Comparison of ENCODE assay signal across 11 cellular contexts in the genomic region with DNA sequence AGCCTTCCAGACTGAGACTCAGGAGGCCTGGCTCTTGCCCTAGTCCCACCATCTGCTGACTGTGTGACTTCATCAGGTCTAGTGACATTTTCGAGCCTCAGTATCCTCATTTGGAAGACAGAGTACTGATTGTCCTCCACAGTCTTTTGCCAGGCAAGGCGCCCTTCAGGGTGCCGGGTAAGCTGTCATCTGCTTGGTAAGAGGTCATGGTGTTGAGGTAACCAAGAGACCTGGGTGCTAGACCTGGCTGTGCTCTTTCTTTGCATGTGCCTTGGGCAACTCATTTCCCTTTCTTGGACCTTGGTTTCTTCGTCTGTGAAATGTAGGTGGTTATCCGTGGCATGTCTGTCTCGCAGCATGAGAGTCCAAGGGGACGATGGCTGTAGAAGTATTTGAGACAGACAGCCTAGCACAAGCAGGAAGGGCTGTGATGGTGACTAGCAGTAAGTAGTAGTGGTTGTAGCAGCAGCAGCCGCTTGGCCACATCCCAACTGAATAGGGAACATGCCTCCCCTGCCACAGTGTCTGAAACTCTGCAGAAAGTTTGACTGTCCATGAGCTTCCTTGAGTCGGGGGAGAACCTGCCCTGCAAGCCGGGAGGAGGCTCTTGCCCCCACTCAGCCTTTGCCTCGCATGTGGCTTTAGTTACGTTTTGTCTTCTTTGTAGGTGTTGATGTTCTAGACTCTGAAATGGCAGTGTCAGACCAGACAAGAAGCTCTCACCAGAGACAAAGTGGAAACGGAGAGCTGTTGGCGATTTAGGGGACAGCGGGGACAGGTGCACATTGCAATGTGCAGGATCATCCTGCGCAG. TPM values are rescaled to one million over a fixed set of nuclear protein-coding genes. Genes with fewer than 3 reads are reported as not detected.
DNase-seq lines count a peak whose midpoint lies in the region; ATAC-seq and TF ChIP-seq lines count a peak whose summit lies in the region.
"Had no signal": no experiment of that assay in that cellular context is flagged by ENCODE, and none has a peak within 500 bp of the region (broad histone marks: within the 10 kb centered on the region; RNA-seq: fewer than 3 reads in every experiment).

No MANE protein-coding gene starts in this region.

- H3K9me3 ChIP-seq in SK-N-SH (no peaks in the 10 kb centered on the region), RWPE2 (ENCODE audit: severe bottlenecking) (no peaks in the 10 kb centered on the region)

- peaks cover 16% of the 10 kb centered on the region for H3F3A ChIP-seq in SK-N-SH (replicated peaks; ENCODE audit: insufficient read depth)

- POLR2A ChIA-PET in SK-N-SH (lab: Yijun Ruan, JAX) = no interaction called here

- TF ChIP-seq CTCF in SK-N-SH (IDR thresholded peaks at IDR 0.05) (no peak), RWPE2 (IDR thresholded peaks at IDR 0.05; ENCODE audit: poor library complexity, severe bottlenecking) (no peak)

- H3K4me2 ChIP-seq in SK-N-SH = peak overlapping the region; percentile 58; the same call in 1 of the 2 replicates

- H3K4me1 ChIP-seq in SK-N-SH (ENCODE audit: control insufficient read depth in 1 of 2, insufficient read depth in 2 of 2, low read depth in 1 of 2, low read length in 1 of 2) = peaks cover 15 to 30% of the 10 kb centered on the region in 2 experiments; a peak in 3 of 4 replicates
- peaks cover 25% of the 10 kb centered on the region for H3K4me1 ChIP-seq in RWPE2 (ENCODE audit: insufficient read depth, poor library complexity, severe bottlenecking)

- peak overlapping the region; percentile 88 for H3K27ac Mint-ChIP-seq in central memory CD8-positive, alpha-beta T cell (ENCODE audit: low read depth)

- H3K36me3 ChIP-seq in SK-N-SH (replicated peaks in 1 of 2; ENCODE audit: control insufficient read depth in 1 of 2, insufficient read depth in 2 of 2, low read length in 1 of 2) = no peaks in the 10 kb centered on the region
- H3K36me3 ChIP-seq in RWPE2 (ENCODE audit: low read depth) = no peaks in the 10 kb centered on the region

- intact Hi-C loops in sciatic nerve (cut with DNase I) = no loop called here

- no peak for TF ChIP-seq RAD21 in SK-N-SH (IDR thresholded peaks at IDR 0.05; ENCODE audit: low read length)

- H3K9me3 Mint-ChIP-seq in central memory CD8-positive, alpha-beta T cell = no peaks in the 10 kb centered on the region

- 92% methylated on average over 13 of the region's 16 CpGs for WGBS in SK-N-SH (ENCODE audit: low lambda C conversion rate)

- no peak overlapping the region for H2AFZ ChIP-seq in SK-N-SH (ENCODE audit: low read depth)

- ATAC-seq in SK-N-SH treated with all-trans-retinoic acid at 6 μM for 48 hours (no peak), RWPE2 (ENCODE audit: low read depth) (no peak), sciatic nerve (no peak), HG03432 (IDR thresholded peaks at IDR 0.05; ENCODE audit: unreplicated experiment) (no peak), GM19351 (IDR thresholded peaks at IDR 0.05; ENCODE audit: unreplicated experiment) (no peak)
- peak; percentile 39 for ATAC-seq in central memory CD8-positive, alpha-beta T cell (replicated peaks; ENCODE audit: extremely low read depth, poor library complexity, severe bottlenecking)

- peak overlapping the region; percentile 66 for H3K4me3 Mint-ChIP-seq in central memory CD8-positive, alpha-beta T cell

- H3K36me3 Mint-ChIP-seq in central memory CD8-positive, alpha-beta T cell (ENCODE audit: insufficient read depth) = peaks cover 84% of the 10 kb centered on the region

- no peaks in the 10 kb centered on the region; the same call in 1 of the 2 replicates for H3K79me2 ChIP-seq in SK-N-SH (ENCODE audit: insufficient read depth)

- H3K4me1 Mint-ChIP-seq in central memory CD8-positive, alpha-beta T cell = peaks cover 81% of the 10 kb centered on the region

- peak overlapping the region in 1 of 2 experiments; percentile 96; a peak in 1 of 4 replicates for H3K27ac ChIP-seq in SK-N-SH (ENCODE audit: low read depth in 2 of 2, low read length in 1 of 2)
- H3K27ac ChIP-seq in RWPE2 (ENCODE audit: poor library complexity, severe bottlenecking) = peak overlapping the region; percentile 38

- H3K27me3 ChIP-seq in SK-N-SH (ENCODE audit: insufficient read depth) (no peaks in the 10 kb centered on the region), RWPE2 (ENCODE audit: insufficient read depth, poor library complexity, severe bottlenecking) (no peaks in the 10 kb centered on the region)

- H3K9ac ChIP-seq in SK-N-SH = no peak overlapping the region

- no peak overlapping the region for H3K4me3 ChIP-seq in SK-N-SH (ENCODE audit: low read depth in 2 of 2, low read length in 1 of 2)
- no peak overlapping the region for H3K4me3 ChIP-seq in RWPE2 (ENCODE audit: severe bottlenecking)

- TF ChIP-seq EP300 in SK-N-SH (IDR thresholded peaks at IDR 0.05; ENCODE audit: borderline replicate concordance in 1 of 2, low read depth in 1 of 2, low read length in 1 of 2) = no peak

- no peak for DNase-seq in SK-N-SH
- peak; percentile 37 for DNase-seq in RWPE2 (ENCODE audit: low spot score)
- DNase-seq in central memory CD8-positive, alpha-beta T cell (ENCODE audit: low spot score in 2 of 2) = peak in 1 of 2 donors; percentile 26
- peak; percentile 54 for DNase-seq in sciatic nerve (ENCODE audit: low spot score)
- DNase-seq in SKM-1 treated with dmso at 0.1 percent for 144 hours (lab: John Stamatoyannopoulos, UW; ENCODE audit: unreplicated experiment) = no peak
- DNase-seq: 8988T, NCI-H524 treated with DMSO at 0.1 percent for 48 hours had no signal

- H3K27me3 Mint-ChIP-seq in central memory CD8-positive, alpha-beta T cell = no peaks in the 10 kb centered on the region

- H3K9me2 ChIP-seq in SK-N-SH = no peaks in the 10 kb centered on the region

- H4K20me1 ChIP-seq in SK-N-SH (ENCODE audit: insufficient read depth) = 0 out of 2 replicates have a peak, but pooled peaks cover 3% of the 10 kb centered on the region

- CTCF ChIA-PET in SK-N-SH (lab: Yijun Ruan, JAX) = interaction anchor here (1.6 to 4.8 kb wide), 3 partner anchors 50 to 123 kb away, joined by 4 to 68 read pairs (median 6); no protein-coding TSS in a partner anchor

TF ChIP-seq in SK-N-SH, 30 proteins besides CTCF, POLR2A, EP300 and RAD21 (continues in another document):
- TF ChIP-seq, protein P1, sequence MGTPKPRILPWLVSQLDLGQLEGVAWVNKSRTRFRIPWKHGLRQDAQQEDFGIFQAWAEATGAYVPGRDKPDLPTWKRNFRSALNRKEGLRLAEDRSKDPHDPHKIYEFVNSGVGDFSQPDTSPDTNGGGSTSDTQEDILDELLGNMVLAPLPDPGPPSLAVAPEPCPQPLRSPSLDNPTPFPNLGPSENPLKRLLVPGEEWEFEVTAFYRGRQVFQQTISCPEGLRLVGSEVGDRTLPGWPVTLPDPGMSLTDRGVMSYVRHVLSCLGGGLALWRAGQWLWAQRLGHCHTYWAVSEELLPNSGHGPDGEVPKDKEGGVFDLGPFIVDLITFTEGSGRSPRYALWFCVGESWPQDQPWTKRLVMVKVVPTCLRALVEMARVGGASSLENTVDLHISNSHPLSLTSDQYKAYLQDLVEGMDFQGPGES (IDR thresholded peaks at IDR 0.05; ENCODE audit: low read depth, low read length) = no peak
- TF ChIP-seq SIN3A (IDR thresholded peaks at IDR 0.05; ENCODE audit: borderline replicate concordance, low read depth, low read length) (no peak), POLR2AphosphoS5 (IDR thresholded peaks at IDR 0.05; ENCODE audit: low read depth, low read length) (no peak), JUND (IDR thresholded peaks at IDR 0.05) (no peak), YY1 (IDR thresholded peaks at IDR 0.05; ENCODE audit: low read depth) (no peak), CHD2 (IDR thresholded peaks at IDR 0.05; ENCODE audit: low read length, partially characterized antibody) (no peak), FOXJ3 (CRISPR knock-in tag; IDR thresholded peaks at IDR 0.05) (no peak)

TF ChIP-seq in SK-N-SH treated with all-trans-retinoic acid at 6 μM for 48 hours, 23 proteins besides CTCF, POLR2A, EP300 and RAD21 (continues in another document):
- TF ChIP-seq ISL1 (CRISPR knock-in tag; IDR thresholded peaks at IDR 0.05) (no peak), ESRRG (CRISPR knock-in tag; IDR thresholded peaks at IDR 0.05) (no peak), OSR1 (CRISPR knock-in tag; IDR thresholded peaks at IDR 0.05) (no peak), SNAI2 (CRISPR knock-in tag; IDR thresholded peaks at IDR 0.05) (no peak), TCF4 (CRISPR knock-in tag; IDR thresholded peaks at IDR 0.05; ENCODE audit: borderline replicate concordance) (no peak), CSDC2 (CRISPR knock-in tag; IDR thresholded peaks at IDR 0.05) (no peak), ZNF565 (CRISPR knock-in tag; conservative IDR thresholded peaks at IDR 0.05; ENCODE audit: low read depth) (no peak), POU6F1 (CRISPR knock-in tag; IDR thresholded peaks at IDR 0.05; ENCODE audit: borderline replicate concordance, low read depth) (no peak), ZFP3 (CRISPR knock-in tag; IDR thresholded peaks at IDR 0.05) (no peak), ARNTL (CRISPR knock-in tag; IDR thresholded peaks at IDR 0.05; ENCODE audit: borderline replicate concordance, low read depth) (no peak), ZFP30 (CRISPR knock-in tag; IDR thresholded peaks at IDR 0.05) (no peak), PPARA (CRISPR knock-in tag; IDR thresholded peaks at IDR 0.05; ENCODE audit: borderline replicate concordance) (no peak), ZNF70 (CRISPR knock-in tag; IDR thresholded peaks at IDR 0.05) (no peak), ZC3H10 (CRISPR knock-in tag; IDR thresholded peaks at IDR 0.05) (no peak)

RNA-seq across cellular contexts. Expression of gene EVL, which starts 40.3 kb away (rescaled TPM):
- polyA plus RNA-seq in SK-N-SH (2012; rRNA removed) = 34.2 and 36.5 TPM in 2 replicates
- polyA plus RNA-seq in SK-N-SH (2012; cell fraction: cytosol; rRNA removed) = 21.7 and 28.2 TPM in 2 replicates
- 224 and 260 TPM in 2 replicates for polyA plus RNA-seq in SK-N-SH (2012; cell fraction: nucleus; rRNA removed)
- 87.2 TPM for total RNA-seq in sciatic nerve

RNA-seq across cellular contexts. Expression of gene DEGS2, which starts 53.9 kb away (rescaled TPM):
- 0.02 TPM in 2 replicates for polyA plus RNA-seq in SK-N-SH (2012; rRNA removed)
- polyA plus RNA-seq in SK-N-SH (2012; cell fraction: cytosol; rRNA removed) = under 0.01 and 0.01 TPM in 2 replicates
- polyA plus RNA-seq in SK-N-SH (2012; cell fraction: nucleus; rRNA removed) = 0.16 and 0.18 TPM in 2 replicates
- total RNA-seq in sciatic nerve = 3.4 TPM
- total RNA-seq: SK-MEL-5 had no signal

Comparison
In these comparisons a context has a peak if more than half of its experiments do, and no peak if none do; other contexts are left out.
1. DNase-seq: peak in RWPE2 (single experiment) and sciatic nerve (single experiment); none in SK-N-SH (single experiment) and SKM-1 treated with dmso at 0.1 percent for 144 hours (single experiment).